1 cellular context compared by ENCODE assay signal in genomic region chr5:119379929-119380328, GRCh38.
TF ChIP-seq lines count a peak whose summit lies in the region.

No MANE protein-coding gene starts in this region.

TF ChIP-seq in IMR-90, 13 proteins besides CTCF, POLR2A, EP300 and RAD21:
- no peak for TF ChIP-seq MXI1 (IDR thresholded peaks at IDR 0.05; ENCODE audit: borderline replicate concordance, low read depth, low read length)
- no peak for TF ChIP-seq RFX5 (IDR thresholded peaks at IDR 0.05; ENCODE audit: low read depth, low read length)
